ENCODE assay signal across 21 cellular contexts in genomic region chr13:102836471-102836870, GRCh38. TPM values are rescaled to one million over a fixed set of nuclear protein-coding genes. Genes with fewer than 3 reads are reported as not detected.
DNase-seq lines count a peak whose midpoint lies in the region; ATAC-seq, FAIRE-seq and TF ChIP-seq lines count a peak whose summit lies in the region.
"Had no signal": no experiment of that assay in that cellular context is flagged by ENCODE, and none has a peak within 500 bp of the region (broad histone marks: within the 10 kb centered on the region; RNA-seq: fewer than 3 reads in every experiment).

No MANE protein-coding gene starts in this region.

- CTCF ChIA-PET in activated naive CD4-positive, alpha-beta T cell treated with anti-CD3 and anti-CD28 coated beads, Interleukin-2, amount 10 ng/mL, durations not matched to agents 7 days and 5 days (lab: Charles Lee): interaction anchor here (0.6 to 1.4 kb wide), 3 partner anchors 9 to 77 kb away, joined by 3 read pairs; partner anchors contain the start of gene ERCC5

- H3K4me1 Mint-ChIP-seq in activated naive CD4-positive, alpha-beta T cell treated with anti-CD3 and anti-CD28 coated beads, Interleukin-2, amount 50 U/mL, for 24 hours: no peaks in the 10 kb centered on the region
- no peaks in the 10 kb centered on the region for H3K4me1 Mint-ChIP-seq in activated naive CD4-positive, alpha-beta T cell treated with anti-CD3 and anti-CD28 coated beads, Interleukin-2, amount 10 ng/mL, durations not matched to agents 7 days and 5 days
- peaks cover 4% of the 10 kb centered on the region for H3K4me1 Mint-ChIP-seq in T-helper 17 cell
- H3K4me1 Mint-ChIP-seq: B cell had no signal

- no peak for FAIRE-seq in pancreas (lab: Jason Lieb, UNC)
- FAIRE-seq: A549, D721Med, G401.6, GM12891, GM19239 had no signal

- no peaks in the 10 kb centered on the region for H3K9me3 Mint-ChIP-seq in activated naive CD4-positive, alpha-beta T cell treated with anti-CD3 and anti-CD28 coated beads, Interleukin-2, amount 50 U/mL, for 24 hours
- H3K9me3 Mint-ChIP-seq in activated naive CD4-positive, alpha-beta T cell treated with anti-CD3 and anti-CD28 coated beads, Interleukin-2, amount 10 ng/mL, durations not matched to agents 7 days and 5 days: no peaks in the 10 kb centered on the region
- H3K9me3 Mint-ChIP-seq: CD4-positive, alpha-beta T cell; CD8-positive, alpha-beta T cell had no signal

- H3K36me3 Mint-ChIP-seq in activated naive CD4-positive, alpha-beta T cell treated with anti-CD3 and anti-CD28 coated beads, Interleukin-2, amount 50 U/mL, for 24 hours: peaks cover 1% of the 10 kb centered on the region
- peaks cover 13% of the 10 kb centered on the region for H3K36me3 Mint-ChIP-seq in activated naive CD4-positive, alpha-beta T cell treated with anti-CD3 and anti-CD28 coated beads, Interleukin-2, amount 10 ng/mL, durations not matched to agents 7 days and 5 days
- peaks cover 3% of the 10 kb centered on the region for H3K36me3 Mint-ChIP-seq in T-helper 17 cell (ENCODE audit: low read depth)

- ATAC-seq in T-helper 17 cell (no peak), pancreas (no peak)
- ATAC-seq: A549; CD8-positive, alpha-beta T cell had no signal

- 93% methylated on average over 4 of the region's 4 CpGs for WGBS in pancreas, 2 donors

- intact Hi-C loops in pancreas (cut with DNase I): no loop called here

- peak overlapping the region; percentile 35 for H3K27ac Mint-ChIP-seq in activated naive CD4-positive, alpha-beta T cell treated with anti-CD3 and anti-CD28 coated beads, Interleukin-2, amount 50 U/mL, for 24 hours
- no peak overlapping the region for H3K27ac Mint-ChIP-seq in activated naive CD4-positive, alpha-beta T cell treated with anti-CD3 and anti-CD28 coated beads, Interleukin-2, amount 10 ng/mL, durations not matched to agents 7 days and 5 days
- H3K27ac Mint-ChIP-seq in T-helper 17 cell: peak overlapping the region; percentile 11
- H3K27ac Mint-ChIP-seq: B cell; CD4-positive, alpha-beta T cell; CD8-positive, alpha-beta T cell had no signal

- H3K36me3 ChIP-seq in pancreas: peaks cover 0 to 15% (median 0%) of the 10 kb centered on the region in 3 donors

- no peak overlapping the region for H3K27ac ChIP-seq in pancreas
- H3K27ac ChIP-seq: 22Rv1; A549; BLaER1 treated with 17β-estradiol and CSF1 and Interleukin-3, amounts not matched to agents 10 nM and 100 nM; C4-2B had no signal

- no peak overlapping the region for H3K4me3 ChIP-seq in pancreas
- H3K4me3 ChIP-seq: A549; BLaER1 treated with 17β-estradiol and CSF1 and Interleukin-3, amounts not matched to agents 10 nM and 100 nM had no signal

- no peak for TF ChIP-seq CTCF in pancreas (IDR thresholded peaks at IDR 0.05)

- H3K27me3 Mint-ChIP-seq in activated naive CD4-positive, alpha-beta T cell treated with anti-CD3 and anti-CD28 coated beads, Interleukin-2, amount 50 U/mL, for 24 hours: no peaks in the 10 kb centered on the region
- no peaks in the 10 kb centered on the region for H3K27me3 Mint-ChIP-seq in activated naive CD4-positive, alpha-beta T cell treated with anti-CD3 and anti-CD28 coated beads, Interleukin-2, amount 10 ng/mL, durations not matched to agents 7 days and 5 days
- H3K27me3 Mint-ChIP-seq in T-helper 17 cell: no peaks in the 10 kb centered on the region
- H3K27me3 Mint-ChIP-seq: B cell; CD4-positive, alpha-beta T cell had no signal

- no peaks in the 10 kb centered on the region for H3K27me3 ChIP-seq in pancreas
- H3K27me3 ChIP-seq: BLaER1 treated with 17β-estradiol and CSF1 and Interleukin-3, amounts not matched to agents 10 nM and 100 nM had no signal

- no peak for DNase-seq in activated naive CD4-positive, alpha-beta T cell treated with anti-CD3 and anti-CD28 coated beads, Interleukin-2, amount 10 ng/mL, durations not matched to agents 7 days and 5 days
- DNase-seq in T-helper 17 cell (no peak), pancreas (no peak), NCI-H226 (no peak)
- DNase-seq: AML-193; Caco-2; Calu3; CD4-positive, alpha-beta T cell; CD8-positive, alpha-beta T cell; DMS79 treated with DMSO at 0.1 percent for 48 hours; GF-D8 had no signal

- H3K9me3 ChIP-seq in T-helper 17 cell (ENCODE audit: control insufficient read depth, low read length, poor library complexity, severe bottlenecking): no peaks in the 10 kb centered on the region
- no peaks in the 10 kb centered on the region for H3K9me3 ChIP-seq in pancreas
- H3K9me3 ChIP-seq: A549; BLaER1 treated with 17β-estradiol and CSF1 and Interleukin-3, amounts not matched to agents 10 nM and 100 nM; Caco-2 had no signal

- H3K4me1 ChIP-seq in pancreas: no peaks in the 10 kb centered on the region
- H3K4me1 ChIP-seq: A549; BLaER1 treated with 17β-estradiol and CSF1 and Interleukin-3, amounts not matched to agents 10 nM and 100 nM; Caco-2 had no signal

- no peak overlapping the region for H3K4me3 Mint-ChIP-seq in activated naive CD4-positive, alpha-beta T cell treated with anti-CD3 and anti-CD28 coated beads, Interleukin-2, amount 50 U/mL, for 24 hours
- H3K4me3 Mint-ChIP-seq in activated naive CD4-positive, alpha-beta T cell treated with anti-CD3 and anti-CD28 coated beads, Interleukin-2, amount 10 ng/mL, durations not matched to agents 7 days and 5 days: no peak overlapping the region
- H3K4me3 Mint-ChIP-seq in T-helper 17 cell: no peak overlapping the region
- H3K4me3 Mint-ChIP-seq: B cell; CD4-positive, alpha-beta T cell; CD8-positive, alpha-beta T cell had no signal

RNA-seq across cellular contexts. Expression of gene ERCC5, which starts 9.4 kb away (rescaled TPM):
- total RNA-seq in T-helper 17 cell (10 to 100 TPM; 76.3 to 87.3 TPM), pancreas (10 to 100 TPM; 17.5 to 29.3 (median 22.3) TPM)
- 10 to 100 TPM; 64.1 to 85.4 TPM for polyA plus RNA-seq in pancreas

RNA-seq across cellular contexts. Expression of gene BIVM, which starts 37.6 kb away (rescaled TPM):
- total RNA-seq in T-helper 17 cell: 10 to 100 TPM in 1 of 2 donors, 1 to 10 TPM in 1; 9.9 to 10.7 TPM
- 10 to 100 TPM in 4 of 6 donors, 1 to 10 TPM in 2; 8.2 to 12.3 (median 10.7) TPM for total RNA-seq in pancreas
- polyA plus RNA-seq in pancreas: 10 to 100 TPM; 13.2 to 14.1 TPM

RNA-seq across cellular contexts. Expression of gene POGLUT2, which starts 37.7 kb away (rescaled TPM):
- total RNA-seq in T-helper 17 cell (under 1 TPM; 0.22 to 0.37 TPM), pancreas (1 to 10 TPM in 3 of 6 donors, under 1 TPM in 3; 0.60 to 4.2 (median 0.87) TPM)
- polyA plus RNA-seq in pancreas: 1 to 10 TPM; 1.2 to 1.3 TPM
- total RNA-seq: B cell; CD4-positive, alpha-beta T cell had no signal
